12 cellular contexts compared by ENCODE assay signal in genomic region chr6:46735720-46736031, GRCh38. TPM values are rescaled to one million over a fixed set of nuclear protein-coding genes. Genes with fewer than 3 reads are reported as not detected.
A peak's percentile ranks its signal among the peaks of the same experiment; 100 is the strongest.
DNase-seq lines count a peak whose midpoint lies in the region; ATAC-seq and TF ChIP-seq lines count a peak whose summit lies in the region.
"Had no signal": no experiment of that assay in that cellular context is flagged by ENCODE, and none has a peak within 500 bp of the region (broad histone marks: within the 10 kb centered on the region; RNA-seq: fewer than 3 reads in every experiment).

No MANE protein-coding gene starts in this region.

- H3K4me3 ChIP-seq in NT2/D1 (ENCODE audit: insufficient read length, low read depth) (peak overlapping the region; percentile 61), endodermal cell (ENCODE audit: low read length) (peak overlapping the region; percentile 85), mononuclear cell (ENCODE audit: low read length) (peak overlapping the region; percentile 38), thoracic aorta (peak overlapping the region; percentile 79)
- H3K4me3 ChIP-seq: HAP-1 had no signal

- no peak for DNase-seq in NT2/D1 (ENCODE audit: low read depth, low spot score)
- no peak for DNase-seq in endodermal cell
- DNase-seq in thoracic aorta (ENCODE audit: low spot score) = no peak
- no peak for DNase-seq in NCI-H146 treated with DMSO at 0.1 percent for 48 hours (lab: John Stamatoyannopoulos, UW; ENCODE audit: unreplicated experiment)
- DNase-seq in stimulated activated CD8-positive, alpha-beta memory T cell treated with anti-CD3 and anti-CD28 coated beads, Interleukin-4, amount 100 ng/mL, for 48 hours = no peak
- DNase-seq: activated CD8-positive, alpha-beta memory T cell treated with anti-CD3 and anti-CD28 coated beads, Interleukin-2, amount 50 U/mL, for 48 hours; NCI-H187 had no signal

- ATAC-seq in thoracic aorta (ENCODE audit: insufficient number of reproducible peaks, low FRiP score, low read depth) = no peak
- no peak for ATAC-seq in GM19397 (IDR thresholded peaks at IDR 0.05; ENCODE audit: unreplicated experiment)
- ATAC-seq in GM21447 (IDR thresholded peaks at IDR 0.05; ENCODE audit: unreplicated experiment) = no peak

- H3K9ac ChIP-seq in NT2/D1 (ENCODE audit: insufficient read length, low read depth) (peak overlapping the region; percentile 86), endodermal cell (ENCODE audit: extremely low read depth, low read length, poor library complexity, severe bottlenecking) (no peak overlapping the region)

- 10 to 38% methylated on average over 2 to 8 of the region's 8 CpGs for WGBS in endodermal cell (ENCODE audit: insufficient coverage in 1 of 2, insufficient read length in 1 of 2), 2 experiments

- H3K9me3 ChIP-seq in NT2/D1 (ENCODE audit: insufficient read depth, low read length) (no peaks in the 10 kb centered on the region), endodermal cell (ENCODE audit: control insufficient read depth, low read length) (no peaks in the 10 kb centered on the region), mononuclear cell (ENCODE audit: low read depth, low read length) (no peaks in the 10 kb centered on the region), thoracic aorta (no peaks in the 10 kb centered on the region)
- H3K9me3 ChIP-seq: HAP-1 had no signal

- no peak overlapping the region for H3K27ac Mint-ChIP-seq in endodermal cell

- peak overlapping the region; percentile 69 for H3K4me3 Mint-ChIP-seq in endodermal cell

- peaks cover 30% of the 10 kb centered on the region for H3K27me3 Mint-ChIP-seq in endodermal cell (ENCODE audit: insufficient read depth)

- H3K4me1 Mint-ChIP-seq in endodermal cell = peaks cover 2% of the 10 kb centered on the region

- no peaks in the 10 kb centered on the region for H3K9me3 Mint-ChIP-seq in endodermal cell

- TF ChIP-seq CTCF in endodermal cell (conservative IDR thresholded peaks at IDR 0.05) (no peak), thoracic aorta (IDR thresholded peaks at IDR 0.05) (no peak)

- H3K27me3 ChIP-seq in NT2/D1 (ENCODE audit: insufficient read depth, insufficient read length) (peaks cover 11% of the 10 kb centered on the region), endodermal cell (ENCODE audit: control insufficient read depth, insufficient read depth, low read length, poor library complexity, severe bottlenecking) (peaks cover 26% of the 10 kb centered on the region), mononuclear cell (ENCODE audit: insufficient read depth, low read length) (peaks cover 48% of the 10 kb centered on the region), thoracic aorta (replicated peaks; ENCODE audit: insufficient read depth) (no peaks in the 10 kb centered on the region)

- no peaks in the 10 kb centered on the region for H3K36me3 ChIP-seq in NT2/D1 (ENCODE audit: insufficient read depth, insufficient read length, low read length)
- no peaks in the 10 kb centered on the region for H3K36me3 ChIP-seq in endodermal cell (ENCODE audit: control insufficient read depth, insufficient read depth, low read length)
- H3K36me3 ChIP-seq in thoracic aorta = no peaks in the 10 kb centered on the region
- H3K36me3 ChIP-seq: HAP-1 had no signal

- no peaks in the 10 kb centered on the region for H3K36me3 Mint-ChIP-seq in endodermal cell (ENCODE audit: low read depth)

- no peak overlapping the region for H3K27ac ChIP-seq in endodermal cell (ENCODE audit: low read depth, low read length)
- H3K27ac ChIP-seq in thoracic aorta = no peak overlapping the region

- H3K4me1 ChIP-seq in NT2/D1 (ENCODE audit: insufficient read depth, insufficient read length) (no peaks in the 10 kb centered on the region), endodermal cell (ENCODE audit: control insufficient read depth, insufficient read depth, low read length) (no peaks in the 10 kb centered on the region), mononuclear cell (ENCODE audit: insufficient read depth, low read length) (peaks cover 12% of the 10 kb centered on the region), thoracic aorta (ENCODE audit: control insufficient read depth in 1 of 2, low read depth in 2 of 2) (no peaks in the 10 kb centered on the region)
- H3K4me1 ChIP-seq: HAP-1 had no signal

RNA-seq across cellular contexts. Expression of gene PLA2G7, which starts 0.5 kb away (rescaled TPM):
- 1 to 10 TPM; 1.1 to 3.2 TPM for total RNA-seq in endodermal cell
- polyA plus RNA-seq in endodermal cell (2013, experiment 1 of 2) = 0.39 TPM
- polyA plus RNA-seq in endodermal cell (2013, experiment 2 of 2) = 0.33 TPM
- 5.1 TPM for total RNA-seq in mononuclear cell
- total RNA-seq in thoracic aorta = under 1 TPM; 0.27 to 0.56 TPM

RNA-seq across cellular contexts. Expression of gene ANKRD66, which starts 11.1 kb away (rescaled TPM):
- total RNA-seq in endodermal cell = not detected
- 0.18 TPM for polyA plus RNA-seq in endodermal cell (2013, experiment 1 of 2)
- polyA plus RNA-seq in endodermal cell (2013, experiment 2 of 2) = not detected
- total RNA-seq in mononuclear cell = not detected
- not detected for total RNA-seq in thoracic aorta
- total RNA-seq: SK-MEL-5 had no signal

RNA-seq across cellular contexts. Expression of gene TDRD6, which starts 48.0 kb away (rescaled TPM):
- total RNA-seq in endodermal cell (under 1 TPM; 0.09 to 0.20 TPM), mononuclear cell (not detected), thoracic aorta (1 to 10 TPM; 1.8 TPM)
- 0.04 TPM for polyA plus RNA-seq in endodermal cell (2013, experiment 1 of 2)
- 0.21 TPM for polyA plus RNA-seq in endodermal cell (2013, experiment 2 of 2)

RNA-seq across cellular contexts. Expression of gene MEP1A, which starts 57.5 kb away (rescaled TPM):
- not detected for total RNA-seq in endodermal cell
- polyA plus RNA-seq in endodermal cell (2013, experiment 1 of 2) = not detected
- polyA plus RNA-seq in endodermal cell (2013, experiment 2 of 2) = not detected
- total RNA-seq in mononuclear cell = not detected
- total RNA-seq in thoracic aorta = not detected
- total RNA-seq: SK-MEL-5 had no signal
